14 cellular contexts compared by ENCODE assay signal in genomic region chr12:15712823-15713663, GRCh38.
DNase-seq lines count a peak whose midpoint lies in the region; ATAC-seq and TF ChIP-seq lines count a peak whose summit lies in the region.
"Had no signal": no experiment of that assay in that cellular context is flagged by ENCODE, and none has a peak within 500 bp of the region (broad histone marks: within the 10 kb centered on the region; RNA-seq: fewer than 3 reads in every experiment).

No MANE protein-coding gene starts in this region.

- ATAC-seq in Right ventricle myocardium inferior (peak; percentile 79), left cardiac atrium (peak; percentile 65 to 82)
- no peak for ATAC-seq in naive thymus-derived CD4-positive, alpha-beta T cell
- no peak for ATAC-seq in activated T-cell treated with anti-CD3 and anti-CD28 coated beads, Interleukin-2, amount 50 U/mL, for 72 hours (replicated peaks in 1 of 2)

- peaks cover 0 to 2% (median 0%) of the 10 kb centered on the region in 5 donors for H3K36me3 Mint-ChIP-seq in naive thymus-derived CD4-positive, alpha-beta T cell
- H3K36me3 Mint-ChIP-seq in activated T-cell treated with anti-CD3 and anti-CD28 coated beads, Interleukin-2, amount 50 U/mL, for 72 hours (ENCODE audit: insufficient read depth in 2 of 2): no peaks in the 10 kb centered on the region
- H3K36me3 Mint-ChIP-seq: activated naive CD4-positive, alpha-beta T cell treated with anti-CD3 and anti-CD28 coated beads, Interleukin-2, amount 10 ng/mL, durations not matched to agents 7 days and 5 days had no signal

- intact Hi-C loops in Right ventricle myocardium inferior (cut with DNase I): no loop called here
- intact Hi-C loops in cardiac septum (cut with DNase I): no loop called here
- intact Hi-C loops in left cardiac atrium (cut with DNase I): no loop called here
- intact Hi-C loops in naive thymus-derived CD4-positive, alpha-beta T cell (cut with micrococcal nuclease): no loop called here

- no peak overlapping the region for H3K4me2 ChIP-seq in osteoblast (ENCODE audit: insufficient read depth, low read length)

- DNase-seq in Right ventricle myocardium inferior (ENCODE audit: missing footprints): no peak
- DNase-seq in cardiac septum (ENCODE audit: low spot score): no peak
- peak; percentile 60 for DNase-seq in left cardiac atrium
- no peak for DNase-seq in osteoblast (ENCODE audit: insufficient read length, low spot score, missing footprints)
- no peak for DNase-seq in H4 (ENCODE audit: low spot score)
- no peak for DNase-seq in occipital lobe (lab: John Stamatoyannopoulos, UW)
- no peak for DNase-seq in naive thymus-derived CD4-positive, alpha-beta T cell
- no peak for DNase-seq in activated T-cell treated with anti-CD3 and anti-CD28 coated beads, Interleukin-2, amount 50 U/mL, for 72 hours
- DNase-seq: activated naive CD4-positive, alpha-beta T cell treated with anti-CD3 and anti-CD28 coated beads, Interleukin-2, amount 10 ng/mL, durations not matched to agents 7 days and 5 days; cerebellar nuclear complex; KG1; NCI-H1694 had no signal

- CTCF ChIA-PET in naive thymus-derived CD4-positive, alpha-beta T cell (lab: Charles Lee): no interaction called here

- H3K36me3 ChIP-seq in osteoblast (ENCODE audit: insufficient read depth, low read length): peaks cover 7% of the 10 kb centered on the region
- no peaks in the 10 kb centered on the region for H3K36me3 ChIP-seq in naive thymus-derived CD4-positive, alpha-beta T cell (ENCODE audit: control insufficient read depth in 2 of 3, insufficient read depth in 3 of 3, low read length in 3 of 3)

- H3K4me1 ChIP-seq in osteoblast (ENCODE audit: insufficient read depth, low read length): peaks cover 32% of the 10 kb centered on the region
- no peaks in the 10 kb centered on the region for H3K4me1 ChIP-seq in naive thymus-derived CD4-positive, alpha-beta T cell (ENCODE audit: control insufficient read depth in 2 of 2, insufficient read depth in 2 of 2, low read length in 2 of 2)
- H3K4me1 ChIP-seq: SJSA1 had no signal

- no peak for TF ChIP-seq CTCF in osteoblast (IDR thresholded peaks at IDR 0.05; ENCODE audit: extremely low read depth, low read depth, low read length)

- H3K4me1 Mint-ChIP-seq in naive thymus-derived CD4-positive, alpha-beta T cell: peaks cover 0 to 7% (median 0%) of the 10 kb centered on the region in 7 donors
- peaks cover 11% of the 10 kb centered on the region for H3K4me1 Mint-ChIP-seq in activated T-cell treated with anti-CD3 and anti-CD28 coated beads, Interleukin-2, amount 50 U/mL, for 72 hours (ENCODE audit: low read depth)
- H3K4me1 Mint-ChIP-seq: activated naive CD4-positive, alpha-beta T cell treated with anti-CD3 and anti-CD28 coated beads, Interleukin-2, amount 10 ng/mL, durations not matched to agents 7 days and 5 days had no signal

- H3K27ac Mint-ChIP-seq in naive thymus-derived CD4-positive, alpha-beta T cell: no peak overlapping the region
- H3K27ac Mint-ChIP-seq in activated T-cell treated with anti-CD3 and anti-CD28 coated beads, Interleukin-2, amount 50 U/mL, for 72 hours: no peak overlapping the region
- H3K27ac Mint-ChIP-seq: activated naive CD4-positive, alpha-beta T cell treated with anti-CD3 and anti-CD28 coated beads, Interleukin-2, amount 10 ng/mL, durations not matched to agents 7 days and 5 days had no signal

- H3K27me3 Mint-ChIP-seq in naive thymus-derived CD4-positive, alpha-beta T cell: peaks cover 0 to 18% (median 8%) of the 10 kb centered on the region in 5 donors
- H3K27me3 Mint-ChIP-seq in activated T-cell treated with anti-CD3 and anti-CD28 coated beads, Interleukin-2, amount 50 U/mL, for 72 hours (ENCODE audit: low read depth): peaks cover 7% of the 10 kb centered on the region

- no peaks in the 10 kb centered on the region for H3K9me3 ChIP-seq in osteoblast (ENCODE audit: low read depth, low read length)
- H3K9me3 ChIP-seq in naive thymus-derived CD4-positive, alpha-beta T cell (ENCODE audit: control insufficient read depth in 2 of 3, low read length in 3 of 3): no peaks in the 10 kb centered on the region
- H3K9me3 ChIP-seq: SJSA1 had no signal

- H3K27me3 ChIP-seq in osteoblast (ENCODE audit: insufficient read depth, low read length): no peaks in the 10 kb centered on the region
- H3K27me3 ChIP-seq in naive thymus-derived CD4-positive, alpha-beta T cell (ENCODE audit: control insufficient read depth in 2 of 2, insufficient read depth in 2 of 2, low read length in 2 of 2): no peaks in the 10 kb centered on the region
- H3K27me3 ChIP-seq: SJSA1 had no signal

- POLR2A ChIA-PET in naive thymus-derived CD4-positive, alpha-beta T cell (lab: Charles Lee): interaction anchor here (0.6 kb wide), 1 partner anchor 62 kb away, joined by 3 read pairs; no protein-coding TSS in a partner anchor

- no peaks in the 10 kb centered on the region for H3K9me3 Mint-ChIP-seq in naive thymus-derived CD4-positive, alpha-beta T cell
- H3K9me3 Mint-ChIP-seq in activated T-cell treated with anti-CD3 and anti-CD28 coated beads, Interleukin-2, amount 50 U/mL, for 72 hours: no peaks in the 10 kb centered on the region
- H3K9me3 Mint-ChIP-seq: activated naive CD4-positive, alpha-beta T cell treated with anti-CD3 and anti-CD28 coated beads, Interleukin-2, amount 10 ng/mL, durations not matched to agents 7 days and 5 days had no signal

- no peak overlapping the region for H2AFZ ChIP-seq in osteoblast (ENCODE audit: low read length)

- peak overlapping the region; percentile 40 for H3K27ac ChIP-seq in osteoblast (ENCODE audit: low read depth, low read length)
- no peak overlapping the region for H3K27ac ChIP-seq in naive thymus-derived CD4-positive, alpha-beta T cell (ENCODE audit: low read depth, low read length)
- H3K27ac ChIP-seq: SJSA1 had no signal

- H4K20me1 ChIP-seq in osteoblast (ENCODE audit: insufficient read depth, low read length): no peaks in the 10 kb centered on the region

- H3K79me2 ChIP-seq in osteoblast (ENCODE audit: insufficient read depth, low read length): peaks cover 96% of the 10 kb centered on the region

- no peak overlapping the region for H3K4me3 ChIP-seq in osteoblast (ENCODE audit: insufficient read depth, low read length)
- no peak overlapping the region for H3K4me3 ChIP-seq in naive thymus-derived CD4-positive, alpha-beta T cell (ENCODE audit: low read length)
- H3K4me3 ChIP-seq: SJSA1, skin epidermis had no signal

- no peak overlapping the region for H3K4me3 Mint-ChIP-seq in naive thymus-derived CD4-positive, alpha-beta T cell
- no peak overlapping the region for H3K4me3 Mint-ChIP-seq in activated T-cell treated with anti-CD3 and anti-CD28 coated beads, Interleukin-2, amount 50 U/mL, for 72 hours
- H3K4me3 Mint-ChIP-seq: activated naive CD4-positive, alpha-beta T cell treated with anti-CD3 and anti-CD28 coated beads, Interleukin-2, amount 10 ng/mL, durations not matched to agents 7 days and 5 days had no signal

Comparison
In these comparisons a context has a peak if more than half of its experiments do, and no peak if none do; other contexts are left out.
1. ATAC-seq: peak in Right ventricle myocardium inferior (single experiment) and left cardiac atrium (2 of 2); none in naive thymus-derived CD4-positive, alpha-beta T cell (single experiment) and activated T-cell treated with anti-CD3 and anti-CD28 coated beads, Interleukin-2, amount 50 U/mL, for 72 hours (0 of 2).